8 cellular contexts compared by ENCODE assay signal in genomic region chr1:183842817-183843187, GRCh38. TPM values are rescaled to one million over a fixed set of nuclear protein-coding genes. Genes with fewer than 3 reads are reported as not detected.
DNase-seq lines count a peak whose midpoint lies in the region; ATAC-seq, FAIRE-seq and TF ChIP-seq lines count a peak whose summit lies in the region.

No MANE protein-coding gene starts in this region.

- no peak for ATAC-seq in heart left ventricle
- ATAC-seq in Right ventricle myocardium superior (ENCODE audit: poor library complexity) = no peak
- peak; percentile 19 for ATAC-seq in HG03139 (IDR thresholded peaks at IDR 0.05; ENCODE audit: unreplicated experiment)

- H3K4me3 ChIP-seq in heart left ventricle (peak overlapping the region in 10 of 12 donors; percentile 1 to 45 (median 12)), uterus (peak overlapping the region in 1 of 2 donors; percentile 14)

- intact Hi-C loops in heart left ventricle (cut with DNase I) (loop anchor here in 2 of 10 donors (5.0 kb wide), 1 partner anchor 34 kb away; no protein-coding TSS in a partner anchor), Right ventricle myocardium superior (cut with DNase I) (no loop called here), uterus (cut with DNase I; ENCODE audit: low total_unique reads) (no loop called here)
- intact Hi-C loops in dendritic cell treated with granulocyte-macrophage colony-stimulating factor and Interleukin-4, amounts not matched to agents 40 ng/mL and 50 ng/mL, for 4 days (cut with micrococcal nuclease) = no loop called here

- H3K27ac ChIP-seq in heart left ventricle (peak overlapping the region in 11 of 12 donors; percentile 7 to 73 (median 57)), uterus (peak overlapping the region; percentile 51 to 71)

- no peaks in the 10 kb centered on the region for H3K27me3 ChIP-seq in heart left ventricle
- no peaks in the 10 kb centered on the region for H3K27me3 ChIP-seq in uterus

- WGBS in heart left ventricle, 4 donors = 48 to 71% (median 55%) methylated on average over 1 of the region's 1 CpG

- H3K9me3 ChIP-seq in heart left ventricle = no peaks in the 10 kb centered on the region
- no peaks in the 10 kb centered on the region for H3K9me3 ChIP-seq in uterus

- H3K9me3 Mint-ChIP-seq in dendritic cell treated with granulocyte-macrophage colony-stimulating factor and Interleukin-4, amounts not matched to agents 40 ng/mL and 50 ng/mL, for 4 days = no peaks in the 10 kb centered on the region

- peaks cover 100% of the 10 kb centered on the region for H3K36me3 Mint-ChIP-seq in dendritic cell treated with granulocyte-macrophage colony-stimulating factor and Interleukin-4, amounts not matched to agents 40 ng/mL and 50 ng/mL, for 4 days (ENCODE audit: low read depth)

- peak overlapping the region; percentile 50 for H3K27ac Mint-ChIP-seq in dendritic cell treated with granulocyte-macrophage colony-stimulating factor and Interleukin-4, amounts not matched to agents 40 ng/mL and 50 ng/mL, for 4 days

- DNase-seq in heart left ventricle (no peak), Right ventricle myocardium superior (no peak), uterus (no peak), SKM-1 treated with dmso at 0.1 percent for 144 hours (lab: John Stamatoyannopoulos, UW; ENCODE audit: unreplicated experiment) (no peak), foreskin melanocyte (no peak), D721Med (ENCODE audit: insufficient read length, low spot score) (no peak)

- peak overlapping the region; percentile 4 for H3K4me3 Mint-ChIP-seq in dendritic cell treated with granulocyte-macrophage colony-stimulating factor and Interleukin-4, amounts not matched to agents 40 ng/mL and 50 ng/mL, for 4 days

- peaks cover 74% of the 10 kb centered on the region for H3K4me1 Mint-ChIP-seq in dendritic cell treated with granulocyte-macrophage colony-stimulating factor and Interleukin-4, amounts not matched to agents 40 ng/mL and 50 ng/mL, for 4 days (ENCODE audit: low read depth)

- H3K27me3 Mint-ChIP-seq in dendritic cell treated with granulocyte-macrophage colony-stimulating factor and Interleukin-4, amounts not matched to agents 40 ng/mL and 50 ng/mL, for 4 days = no peaks in the 10 kb centered on the region

- no peak for TF ChIP-seq CTCF in heart left ventricle (IDR thresholded peaks at IDR 0.05)
- no peak for TF ChIP-seq CTCF in uterus (IDR thresholded peaks at IDR 0.05)
- no peak for TF ChIP-seq CTCF in D721Med (IDR thresholded peaks at IDR 0.05; ENCODE audit: insufficient read depth, missing control alignments)

- TF ChIP-seq POLR2A in heart left ventricle (IDR thresholded peaks at IDR 0.05) = no peak
- no peak for TF ChIP-seq POLR2A in uterus (IDR thresholded peaks at IDR 0.05)

- FAIRE-seq in D721Med (lab: Jason Lieb, UNC) = no peak

- H3K36me3 ChIP-seq in heart left ventricle = peaks cover 0 to 17% (median 0%) of the 10 kb centered on the region in 9 donors
- H3K36me3 ChIP-seq in uterus = no peaks in the 10 kb centered on the region

- H3K4me1 ChIP-seq in heart left ventricle (peaks cover 0 to 66% (median 30%) of the 10 kb centered on the region in 12 donors), uterus (no peaks in the 10 kb centered on the region)

RNA-seq across cellular contexts. Expression of gene RGL1, which starts 37.9 kb away (rescaled TPM):
- 10 to 100 TPM; 11.7 to 50.6 (median 15.9) TPM for total RNA-seq in heart left ventricle
- 1 to 10 TPM; 5.6 to 7.9 TPM for polyA plus RNA-seq in heart left ventricle
- total RNA-seq in Right ventricle myocardium superior = 18.4 TPM
- total RNA-seq in uterus = 10 to 100 TPM in 2 of 4 donors, 1 to 10 TPM in 2; 6.9 to 92.9 (median 16.3) TPM
